In genomic region chr5:116076496-116076895, GRCh38 we compare ENCODE assay signal across 10 cellular contexts. TPM values are rescaled to one million over a fixed set of nuclear protein-coding genes. Genes with fewer than 3 reads are reported as not detected.
DNase-seq lines count a peak whose midpoint lies in the region; ATAC-seq lines count a peak whose summit lies in the region.
"Had no signal": no experiment of that assay in that cellular context is flagged by ENCODE, and none has a peak within 500 bp of the region (broad histone marks: within the 10 kb centered on the region; RNA-seq: fewer than 3 reads in every experiment).

No MANE protein-coding gene starts in this region.

- H3K4me3 Mint-ChIP-seq in stimulated activated naive B cell treated with anti-CD40 and anti-IgM and Interleukin-4, amounts not matched to agents 10 μg/mL and 1 μg/mL and 100 μg/mL, for 72 hours: peak overlapping the region; percentile 62 to 67

- peaks cover 27 to 38% of the 10 kb centered on the region in 2 donors for H3K4me1 Mint-ChIP-seq in stimulated activated naive B cell treated with anti-CD40 and anti-IgM and Interleukin-4, amounts not matched to agents 10 μg/mL and 1 μg/mL and 100 μg/mL, for 72 hours

- peak overlapping the region; percentile 84 for H3K27ac Mint-ChIP-seq in stimulated activated naive B cell treated with anti-CD40 and anti-IgM and Interleukin-4, amounts not matched to agents 10 μg/mL and 1 μg/mL and 100 μg/mL, for 72 hours

- ATAC-seq in Right ventricle myocardium inferior: peak; percentile 16
- ATAC-seq in Right ventricle myocardium superior (ENCODE audit: poor library complexity): no peak
- peak; percentile 95 for ATAC-seq in HG02840 (IDR thresholded peaks at IDR 0.05; ENCODE audit: low FRiP score, unreplicated experiment)
- ATAC-seq in stimulated activated naive B cell treated with anti-CD40 and anti-IgM and Interleukin-4, amounts not matched to agents 10 μg/mL and 1 μg/mL and 100 μg/mL, for 72 hours (replicated peaks): peak; percentile 99

- DNase-seq in Right ventricle myocardium inferior (ENCODE audit: missing footprints) (no peak), Right ventricle myocardium superior (no peak), NOMO-1 treated with DMSO at 0.1 percent for 48 hours (lab: John Stamatoyannopoulos, UW; ENCODE audit: unreplicated experiment) (peak; percentile 88), occipital lobe (lab: John Stamatoyannopoulos, UW) (no peak), KG1 (lab: John Stamatoyannopoulos, UW) (no peak), middle frontal gyrus (ENCODE audit: extremely low spot score, low spot score) (no peak)
- peak; percentile 75 for DNase-seq in stimulated activated naive B cell treated with anti-CD40 and anti-IgM and Interleukin-4, amounts not matched to agents 10 μg/mL and 1 μg/mL and 100 μg/mL, for 72 hours
- DNase-seq: BE2C, foreskin fibroblast had no signal

- intact Hi-C loops in Right ventricle myocardium inferior (cut with DNase I) (loop anchor here (10.0 kb wide), 1 partner anchor 762 kb away; no protein-coding TSS in a partner anchor), Right ventricle myocardium superior (cut with DNase I) (no loop called here)

- peaks cover 6 to 8% of the 10 kb centered on the region in 2 donors for H3K9me3 Mint-ChIP-seq in stimulated activated naive B cell treated with anti-CD40 and anti-IgM and Interleukin-4, amounts not matched to agents 10 μg/mL and 1 μg/mL and 100 μg/mL, for 72 hours

- no peaks in the 10 kb centered on the region for H3K27me3 Mint-ChIP-seq in stimulated activated naive B cell treated with anti-CD40 and anti-IgM and Interleukin-4, amounts not matched to agents 10 μg/mL and 1 μg/mL and 100 μg/mL, for 72 hours

- H3K36me3 Mint-ChIP-seq in stimulated activated naive B cell treated with anti-CD40 and anti-IgM and Interleukin-4, amounts not matched to agents 10 μg/mL and 1 μg/mL and 100 μg/mL, for 72 hours: peaks cover 8 to 22% of the 10 kb centered on the region in 2 donors

RNA-seq across cellular contexts. Expression of gene COMMD10, which starts 8.3 kb away (rescaled TPM):
- total RNA-seq in Right ventricle myocardium inferior (33.7 TPM), Right ventricle myocardium superior (31.5 TPM), occipital lobe (35.1 TPM)

RNA-seq across cellular contexts. Expression of gene ARL14EPL, which starts 44.2 kb away (rescaled TPM):
- total RNA-seq in Right ventricle myocardium inferior (not detected), Right ventricle myocardium superior (not detected), occipital lobe (not detected)

Comparison
In these comparisons a context has a peak if more than half of its experiments do, and no peak if none do; other contexts are left out.
1. DNase-seq: peak in NOMO-1 treated with DMSO at 0.1 percent for 48 hours (single experiment) and stimulated activated naive B cell treated with anti-CD40 and anti-IgM and Interleukin-4, amounts not matched to agents 10 μg/mL and 1 μg/mL and 100 μg/mL, for 72 hours (single experiment); none in Right ventricle myocardium inferior (single experiment), Right ventricle myocardium superior (single experiment), occipital lobe (single experiment), KG1 (single experiment) and middle frontal gyrus (single experiment).